In genomic region chrX:154363706-154364439, GRCh38 we compare ENCODE assay signal across 16 cellular contexts. TPM values are rescaled to one million over a fixed set of nuclear protein-coding genes. Genes with fewer than 3 reads are reported as not detected.
A peak's percentile ranks its signal among the peaks of the same experiment; 100 is the strongest.
DNase-seq lines count a peak whose midpoint lies in the region; ATAC-seq and TF ChIP-seq lines count a peak whose summit lies in the region.
"Had no signal": no experiment of that assay in that cellular context is flagged by ENCODE, and none has a peak within 500 bp of the region (broad histone marks: within the 10 kb centered on the region; RNA-seq: fewer than 3 reads in every experiment).

No MANE protein-coding gene starts in this region.

- H3K4me3 ChIP-seq in Caco-2 (ENCODE audit: low read depth, low read length) (no peak overlapping the region), gastroesophageal sphincter (no peak overlapping the region)

- intact Hi-C loops in Caco-2 (cut with micrococcal nuclease; ENCODE audit: unreplicated experiment): no loop called here
- intact Hi-C loops in posterior cingulate gyrus (cut with DNase I): no loop called here

- H3K27ac Mint-ChIP-seq in Caco-2 (ENCODE audit: unreplicated experiment) (peak overlapping the region; percentile 53), T-cell (peak overlapping the region; percentile 22 to 27)
- H3K27ac Mint-ChIP-seq in stimulated activated effector memory CD8-positive, alpha-beta T cell treated with anti-CD3 and anti-CD28 coated beads, Interleukin-12 subunit alpha, Interleukin-12 subunit beta, amount 100 ng/mL, for 72 hours: peak overlapping the region; percentile 89
- H3K27ac Mint-ChIP-seq: CD8-positive, alpha-beta T cell had no signal

- H3K9me3 Mint-ChIP-seq in Caco-2 (ENCODE audit: unreplicated experiment): no peaks in the 10 kb centered on the region
- no peaks in the 10 kb centered on the region for H3K9me3 Mint-ChIP-seq in T-cell
- H3K9me3 Mint-ChIP-seq in stimulated activated effector memory CD8-positive, alpha-beta T cell treated with anti-CD3 and anti-CD28 coated beads, Interleukin-12 subunit alpha, Interleukin-12 subunit beta, amount 100 ng/mL, for 72 hours: no peaks in the 10 kb centered on the region
- H3K9me3 Mint-ChIP-seq: CD8-positive, alpha-beta T cell; IgD-negative memory B cell had no signal

- 24% methylated on average over 3 of the region's 20 CpGs; no CpG with 5 or more reads in 1 of the 2 donors for WGBS in gastroesophageal sphincter (ENCODE audit: low coverage in 1 of 2), 2 donors

- TF ChIP-seq CTCF in Caco-2 (IDR thresholded peaks at IDR 0.05; ENCODE audit: insufficient read depth in 1 of 2, low read depth in 1 of 2, low read length in 1 of 2, severe bottlenecking in 1 of 2, unreplicated experiment in 1 of 2) (no peak), gastroesophageal sphincter (IDR thresholded peaks at IDR 0.05) (no peak)

- no peak for TF ChIP-seq POLR2A in gastroesophageal sphincter (IDR thresholded peaks at IDR 0.05)

- ATAC-seq in T-cell (replicated peaks in 1 of 4) (no peak), gastroesophageal sphincter (no peak), GM21619 (IDR thresholded peaks at IDR 0.05; ENCODE audit: unreplicated experiment) (no peak)
- no peak for ATAC-seq in stimulated activated effector memory CD8-positive, alpha-beta T cell treated with anti-CD3 and anti-CD28 coated beads, Interleukin-12 subunit alpha, Interleukin-12 subunit beta, amount 100 ng/mL, for 72 hours
- ATAC-seq: CD8-positive, alpha-beta T cell had no signal

- no TSS peak for BruUV-seq in Caco-2 (replicated peaks; lab: Mats Ljungman, UMichigan)

- H3K4me1 ChIP-seq in Caco-2: peaks cover 10% of the 10 kb centered on the region
- H3K4me1 ChIP-seq in gastroesophageal sphincter: peaks cover 0 to 87% (median 11%) of the 10 kb centered on the region in 3 donors
- H3K4me1 ChIP-seq: BE2C had no signal

- H3K27me3 ChIP-seq in Caco-2 (replicated peaks; ENCODE audit: control insufficient read depth, insufficient read depth, low read length) (no peaks in the 10 kb centered on the region), gastroesophageal sphincter (no peaks in the 10 kb centered on the region)
- H3K27me3 ChIP-seq: BE2C had no signal

- H3K4me3 Mint-ChIP-seq in Caco-2 (ENCODE audit: unreplicated experiment) (no peak overlapping the region), T-cell (no peak overlapping the region)
- no peak overlapping the region for H3K4me3 Mint-ChIP-seq in stimulated activated effector memory CD8-positive, alpha-beta T cell treated with anti-CD3 and anti-CD28 coated beads, Interleukin-12 subunit alpha, Interleukin-12 subunit beta, amount 100 ng/mL, for 72 hours
- H3K4me3 Mint-ChIP-seq: CD8-positive, alpha-beta T cell had no signal

- peak overlapping the region; percentile 94 to 99 (median 96) for H3K27ac ChIP-seq in gastroesophageal sphincter

- H3K36me3 Mint-ChIP-seq in Caco-2 (ENCODE audit: insufficient read depth, unreplicated experiment) (peaks cover 92% of the 10 kb centered on the region), T-cell (peaks cover 10% of the 10 kb centered on the region)
- H3K36me3 Mint-ChIP-seq in stimulated activated effector memory CD8-positive, alpha-beta T cell treated with anti-CD3 and anti-CD28 coated beads, Interleukin-12 subunit alpha, Interleukin-12 subunit beta, amount 100 ng/mL, for 72 hours: peaks cover 100% of the 10 kb centered on the region
- H3K36me3 Mint-ChIP-seq: IgD-negative memory B cell had no signal

- TF ChIP-seq EP300 in gastroesophageal sphincter (IDR thresholded peaks at IDR 0.05): no peak

- H3K9me3 ChIP-seq in Caco-2 (no peaks in the 10 kb centered on the region), gastroesophageal sphincter (no peaks in the 10 kb centered on the region)
- H3K9me3 ChIP-seq: BE2C had no signal

- no peaks in the 10 kb centered on the region for H3K27me3 Mint-ChIP-seq in Caco-2 (ENCODE audit: insufficient read depth, unreplicated experiment)
- no peaks in the 10 kb centered on the region for H3K27me3 Mint-ChIP-seq in T-cell
- H3K27me3 Mint-ChIP-seq: IgD-negative memory B cell had no signal

- DNase-seq in Caco-2 (no peak), T-cell (no peak), NCI-H526 (lab: John Stamatoyannopoulos, UW) (no peak), posterior cingulate gyrus (no peak)
- DNase-seq in stimulated activated effector memory CD8-positive, alpha-beta T cell treated with anti-CD3 and anti-CD28 coated beads, Interleukin-12 subunit alpha, Interleukin-12 subunit beta, amount 100 ng/mL, for 72 hours (ENCODE audit: low spot score in 2 of 2): no peak
- DNase-seq in activated effector memory CD4-positive, alpha-beta T cell treated with Interleukin-2 at 50 U/mL for 16 hours: no peak
- DNase-seq: BE2C; CD8-positive, alpha-beta T cell; HCEC 1CT; NCI-H1417 treated with DMSO at 0.1 percent for 48 hours; NCI-H2029; NCI-H2171 treated with DMSO at 0.1 percent for 48 hours; SIG-M5 had no signal

- peaks cover 1% of the 10 kb centered on the region for H3K36me3 ChIP-seq in Caco-2 (ENCODE audit: control insufficient read depth, insufficient read depth, low read length)
- H3K36me3 ChIP-seq in gastroesophageal sphincter: peaks cover 0 to 86% of the 10 kb centered on the region in 2 donors

- no peaks in the 10 kb centered on the region for H3K4me1 Mint-ChIP-seq in Caco-2 (ENCODE audit: low read depth, unreplicated experiment)
- H3K4me1 Mint-ChIP-seq in T-cell: peaks cover 23 to 39% (median 25%) of the 10 kb centered on the region in 3 donors
- peaks cover 25% of the 10 kb centered on the region for H3K4me1 Mint-ChIP-seq in stimulated activated effector memory CD8-positive, alpha-beta T cell treated with anti-CD3 and anti-CD28 coated beads, Interleukin-12 subunit alpha, Interleukin-12 subunit beta, amount 100 ng/mL, for 72 hours

- CTCF ChIA-PET in Caco-2 (lab: Charles Lee): no interaction called here
- CTCF ChIA-PET in T-cell (lab: Charles Lee): no interaction called here

- POLR2A ChIA-PET in Caco-2 (lab: Charles Lee): no interaction called here
- POLR2A ChIA-PET in T-cell (lab: Charles Lee): no interaction called here

RNA-seq across cellular contexts. Expression of gene FLNA, which starts 10.6 kb away (rescaled TPM):
- total RNA-seq in Caco-2 (2022) (546 and 634 TPM in 2 replicates), T-cell (1,000 to 10,000 TPM in 4 of 5 donors, 100 to 1,000 TPM in 1; 893 to 1,483 (median 1,268) TPM), gastroesophageal sphincter (over 10,000 TPM in 1 of 4 donors, 1,000 to 10,000 TPM in 3; 7,815 to 15,318 (median 8,757) TPM)

RNA-seq across cellular contexts. Expression of gene EMD, which starts 15.2 kb away (rescaled TPM):
- total RNA-seq in Caco-2 (2022) (67.2 and 70.1 TPM in 2 replicates), T-cell (100 to 1,000 TPM in 2 of 5 donors, 10 to 100 TPM in 3; 73.4 to 136 (median 80.4) TPM), gastroesophageal sphincter (10 to 100 TPM; 41.0 to 58.6 (median 50.6) TPM)

RNA-seq across cellular contexts. Expression of gene RPL10, which starts 34.3 kb away (rescaled TPM):
- total RNA-seq in Caco-2 (2022) (2,081 and 2,086 TPM in 2 replicates), T-cell (1,000 to 10,000 TPM; 5,175 to 6,006 (median 5,765) TPM), gastroesophageal sphincter (1,000 to 10,000 TPM; 3,970 to 7,427 (median 5,392) TPM)

RNA-seq across cellular contexts. Expression of gene DNASE1L1, which starts 45.2 kb away (rescaled TPM):
- total RNA-seq in Caco-2 (2022): 8.8 and 9.7 TPM in 2 replicates
- 10 to 100 TPM; 22.6 to 31.3 (median 25.5) TPM for total RNA-seq in T-cell
- 10 to 100 TPM; 11.1 to 29.3 (median 22.3) TPM for total RNA-seq in gastroesophageal sphincter

RNA-seq across cellular contexts. Expression of gene TAFAZZIN, which starts 47.5 kb away (rescaled TPM):
- total RNA-seq in Caco-2 (2022) (30.2 and 34.0 TPM in 2 replicates), T-cell (100 to 1,000 TPM in 3 of 5 donors, 10 to 100 TPM in 2; 89.8 to 144 (median 129) TPM), gastroesophageal sphincter (10 to 100 TPM; 11.7 to 54.5 (median 24.4) TPM)

Comparison
In these comparisons a context has a peak if more than half of its experiments do, and no peak if none do; other contexts are left out.
1. H3K27ac Mint-ChIP-seq: peak in every context shown above with its lines; median percentile 89 in stimulated activated effector memory CD8-positive, alpha-beta T cell treated with anti-CD3 and anti-CD28 coated beads, Interleukin-12 subunit alpha, Interleukin-12 subunit beta, amount 100 ng/mL, for 72 hours; 53 in Caco-2; 24 in T-cell.
2. RNA of gene FLNA, which starts 10.6 kb away (total RNA-seq): 7,815 to 15,318 TPM in gastroesophageal sphincter; 893 to 1,483 TPM in T-cell and 546 to 634 TPM in Caco-2; every median in the first group is over 4 times any median in the second.